8 cellular contexts compared by ENCODE assay signal in the genomic region with DNA sequence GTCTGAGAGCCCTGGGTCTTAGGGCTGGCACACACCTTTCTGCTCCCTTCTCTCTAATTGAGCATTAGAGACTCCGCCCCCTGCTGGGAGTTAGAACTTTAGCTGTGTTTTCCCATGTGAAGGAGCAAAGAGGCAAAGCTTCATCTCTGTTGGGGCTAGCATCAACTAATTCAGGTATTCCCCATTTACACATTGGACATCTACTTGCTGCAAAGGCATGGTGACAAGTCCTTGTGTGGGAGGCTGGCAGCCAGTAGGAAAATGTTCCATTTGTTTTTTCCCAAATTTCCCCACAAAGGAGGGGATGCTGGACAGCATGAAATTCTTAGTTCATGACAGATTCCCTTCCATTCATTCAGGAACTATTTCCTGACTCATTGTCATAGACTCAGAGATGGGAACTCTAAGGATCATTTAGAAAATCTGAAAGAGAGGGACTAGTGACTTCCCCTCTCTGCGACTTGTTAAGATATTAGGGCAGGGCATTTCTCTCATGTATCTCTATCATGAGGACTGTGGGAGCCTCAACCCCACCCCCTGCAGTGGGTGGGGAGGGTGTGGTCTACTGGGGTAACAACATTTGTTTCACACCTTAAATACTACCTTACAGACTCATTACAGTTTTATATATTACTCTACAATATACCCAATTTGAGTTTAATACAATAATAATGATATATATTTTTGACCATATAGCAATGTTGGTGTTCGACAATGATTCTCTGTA. TPM values are rescaled to one million over a fixed set of nuclear protein-coding genes. Genes with fewer than 3 reads are reported as not detected.
DNase-seq lines count a peak whose midpoint lies in the region; ATAC-seq and TF ChIP-seq lines count a peak whose summit lies in the region.

No MANE protein-coding gene starts in this region.

- H3K4me3 Mint-ChIP-seq in CD4-positive, CD25-positive, alpha-beta regulatory T cell, result peak overlapping the region; percentile 94 to 99 (median 96)
- H3K4me3 Mint-ChIP-seq in naive B cell, result peak overlapping the region in 7 of 8 donors; percentile 44 to 98 (median 81)

- TF ChIP-seq CTCF in astrocyte of the cerebellum (IDR thresholded peaks at IDR 0.05; ENCODE audit: low read depth, low read length, missing control alignments), result no peak

- no peak for ATAC-seq in CD4-positive, CD25-positive, alpha-beta regulatory T cell (ENCODE audit: low read depth in 2 of 2)
- no peak for ATAC-seq in naive B cell (ENCODE audit: low read depth in 2 of 2)
- ATAC-seq in HG02981 (IDR thresholded peaks at IDR 0.05; ENCODE audit: unreplicated experiment), result no peak
- no peak for ATAC-seq in GM19023 (IDR thresholded peaks at IDR 0.05; ENCODE audit: unreplicated experiment)

- peaks cover 0 to 3% (median 0%) of the 10 kb centered on the region in 7 donors for H3K9me3 Mint-ChIP-seq in CD4-positive, CD25-positive, alpha-beta regulatory T cell
- H3K9me3 Mint-ChIP-seq in naive B cell, result no peaks in the 10 kb centered on the region

- H3K27ac ChIP-seq in CD4-positive, CD25-positive, alpha-beta regulatory T cell (ENCODE audit: insufficient read depth, low read length, poor library complexity, severe bottlenecking), result peak overlapping the region; percentile 91

- peaks cover 18 to 78% (median 57%) of the 10 kb centered on the region in 4 donors for H3K4me1 Mint-ChIP-seq in CD4-positive, CD25-positive, alpha-beta regulatory T cell
- peaks cover 63 to 87% (median 82%) of the 10 kb centered on the region in 3 donors for H3K4me1 Mint-ChIP-seq in naive B cell

- no peaks in the 10 kb centered on the region for H3K9me3 ChIP-seq in CD4-positive, CD25-positive, alpha-beta regulatory T cell (ENCODE audit: control insufficient read depth in 2 of 2, low read length in 2 of 2)

- peaks cover 49% of the 10 kb centered on the region for H3K36me3 Mint-ChIP-seq in CD4-positive, CD25-positive, alpha-beta regulatory T cell
- peaks cover 0 to 10% of the 10 kb centered on the region in 2 donors for H3K36me3 Mint-ChIP-seq in naive B cell

- peaks cover 15% of the 10 kb centered on the region for H3K36me3 ChIP-seq in CD4-positive, CD25-positive, alpha-beta regulatory T cell (ENCODE audit: control insufficient read depth, insufficient read depth, low read length)

- H3K27ac Mint-ChIP-seq in CD4-positive, CD25-positive, alpha-beta regulatory T cell, result peak overlapping the region; percentile 90 to 100 (median 99)
- peak overlapping the region; percentile 23 to 99 (median 74) for H3K27ac Mint-ChIP-seq in naive B cell

- H3K27me3 Mint-ChIP-seq in CD4-positive, CD25-positive, alpha-beta regulatory T cell, result no peaks in the 10 kb centered on the region
- no peaks in the 10 kb centered on the region for H3K27me3 Mint-ChIP-seq in naive B cell

- H3K4me1 ChIP-seq in CD4-positive, CD25-positive, alpha-beta regulatory T cell (ENCODE audit: control insufficient read depth, insufficient read depth, low read length, poor library complexity, severe bottlenecking), result peaks cover 78% of the 10 kb centered on the region

- no peaks in the 10 kb centered on the region for H3K27me3 ChIP-seq in CD4-positive, CD25-positive, alpha-beta regulatory T cell (ENCODE audit: control insufficient read depth, insufficient read depth, low read length)

- peak overlapping the region; percentile 100 for H3K4me3 ChIP-seq in CD4-positive, CD25-positive, alpha-beta regulatory T cell (ENCODE audit: low read depth, low read length)
- H3K4me3 ChIP-seq in astrocyte of the cerebellum (ENCODE audit: low read depth, low read length), result peak overlapping the region; percentile 96

- in situ Hi-C loops in astrocyte of the cerebellum (cut with HindIII; ENCODE audit: low sequenced_read_pairs), result no loop called here

- DNase-seq in CD4-positive, CD25-positive, alpha-beta regulatory T cell, result peak in 1 of 3 donors; percentile 78
- DNase-seq in M059J (ENCODE audit: low read depth), result peak; percentile 85
- no peak for DNase-seq in astrocyte of the cerebellum (ENCODE audit: low read depth)
- no peak for DNase-seq in naive B cell
- DNase-seq in SKM-1 treated with dmso at 0.1 percent for 144 hours (lab: John Stamatoyannopoulos, UW; ENCODE audit: unreplicated experiment), result no peak
- no peak for DNase-seq in HT-29 (ENCODE audit: low spot score)

RNA-seq across cellular contexts. Expression of a gene that starts 3.7 kb away (rescaled TPM):
- 1,181 TPM for total RNA-seq in CD4-positive, CD25-positive, alpha-beta regulatory T cell
- 100 to 1,000 TPM; 441 to 539 (median 477) TPM for polyA plus RNA-seq in CD4-positive, CD25-positive, alpha-beta regulatory T cell
- 405 and 667 TPM in 2 replicates for total RNA-seq in M059J (2014; rRNA removed; shearing (Covaris generic))
- 100 to 1,000 TPM; 156 to 277 (median 187) TPM for polyA plus RNA-seq in naive B cell (ENCODE audit: low read depth in 6 of 6)
- 148 and 159 TPM in 2 replicates for total RNA-seq in HT-29 (2014; rRNA removed; shearing (Covaris generic))
